Comparison of ENCODE assay signal across 9 cellular contexts in genomic region chr6:127186889-127187288, GRCh38.
DNase-seq lines count a peak whose midpoint lies in the region; ATAC-seq and TF ChIP-seq lines count a peak whose summit lies in the region.
"Had no signal": no experiment of that assay in that cellular context is flagged by ENCODE, and none has a peak within 500 bp of the region (broad histone marks: within the 10 kb centered on the region; RNA-seq: fewer than 3 reads in every experiment).

No MANE protein-coding gene starts in this region.

- H3K9me3 Mint-ChIP-seq in natural killer cell: no peaks in the 10 kb centered on the region
- no peaks in the 10 kb centered on the region for H3K9me3 Mint-ChIP-seq in natural killer cell treated with Interleukin-12 subunit alpha and Interleukin-12 subunit beta and Interleukin-15 and Interleukin-18, amount 100 ng/mL, for 72 hours
- H3K9me3 Mint-ChIP-seq: central memory CD8-positive, alpha-beta T cell had no signal

- H3K4me3 ChIP-seq in Karpas-422 (ENCODE audit: low read length) (no peak overlapping the region), dorsolateral prefrontal cortex (no peak overlapping the region), neutrophil (ENCODE audit: low read depth in 1 of 2, low read length in 1 of 2) (no peak overlapping the region)

- ATAC-seq in natural killer cell (no peak), GM21723 (IDR thresholded peaks at IDR 0.05; ENCODE audit: unreplicated experiment) (no peak), HG02763 (IDR thresholded peaks at IDR 0.05; ENCODE audit: unreplicated experiment) (no peak)
- ATAC-seq in natural killer cell treated with Interleukin-12 subunit alpha and Interleukin-12 subunit beta and Interleukin-15 and Interleukin-18, amount 100 ng/mL, for 72 hours: no peak

- no peak overlapping the region for H3K27ac ChIP-seq in Karpas-422 (ENCODE audit: low read length)
- no peak overlapping the region for H3K27ac ChIP-seq in dorsolateral prefrontal cortex
- no peak overlapping the region for H3K27ac ChIP-seq in neutrophil

- no peak overlapping the region for H3K4me2 ChIP-seq in Karpas-422 (ENCODE audit: low read depth, low read length, poor library complexity, severe bottlenecking)

- intact Hi-C loops in natural killer cell (cut with micrococcal nuclease): no loop called here
- intact Hi-C loops in dorsolateral prefrontal cortex (cut with DNase I): no loop called here

- H3K9me2 ChIP-seq in Karpas-422 (replicated peaks; ENCODE audit: insufficient read depth, low read length): no peaks in the 10 kb centered on the region

- no peaks in the 10 kb centered on the region for H3K36me3 Mint-ChIP-seq in natural killer cell
- H3K36me3 Mint-ChIP-seq in natural killer cell treated with Interleukin-12 subunit alpha and Interleukin-12 subunit beta and Interleukin-15 and Interleukin-18, amount 100 ng/mL, for 72 hours: no peaks in the 10 kb centered on the region

- H3K36me3 ChIP-seq in Karpas-422 (ENCODE audit: insufficient read depth, low read length) (no peaks in the 10 kb centered on the region), neutrophil (no peaks in the 10 kb centered on the region)

- H3K27me3 ChIP-seq in Karpas-422 (ENCODE audit: low read length): peaks cover 4% of the 10 kb centered on the region; the same call in 1 of the 2 replicates
- no peaks in the 10 kb centered on the region for H3K27me3 ChIP-seq in dorsolateral prefrontal cortex
- no peaks in the 10 kb centered on the region for H3K27me3 ChIP-seq in neutrophil

- no peaks in the 10 kb centered on the region for H3K4me1 Mint-ChIP-seq in natural killer cell
- no peaks in the 10 kb centered on the region for H3K4me1 Mint-ChIP-seq in natural killer cell treated with Interleukin-12 subunit alpha and Interleukin-12 subunit beta and Interleukin-15 and Interleukin-18, amount 100 ng/mL, for 72 hours (ENCODE audit: low read depth in 2 of 2)
- H3K4me1 Mint-ChIP-seq: central memory CD8-positive, alpha-beta T cell had no signal

- H3K4me1 ChIP-seq in Karpas-422 (ENCODE audit: low read length): no peaks in the 10 kb centered on the region
- H3K4me1 ChIP-seq in neutrophil (ENCODE audit: control insufficient read depth in 1 of 2, insufficient read depth in 1 of 2, low read depth in 1 of 2, low read length in 1 of 2): peaks cover 5 to 11% of the 10 kb centered on the region in 2 experiments

- peaks cover 0 to 3% of the 10 kb centered on the region in 2 donors for H3K27me3 Mint-ChIP-seq in natural killer cell (ENCODE audit: low read depth in 2 of 2)
- peaks cover 7 to 8% of the 10 kb centered on the region in 2 donors for H3K27me3 Mint-ChIP-seq in natural killer cell treated with Interleukin-12 subunit alpha and Interleukin-12 subunit beta and Interleukin-15 and Interleukin-18, amount 100 ng/mL, for 72 hours

- no peak overlapping the region for H3K9ac ChIP-seq in Karpas-422 (ENCODE audit: low read length)

- H3K9me3 ChIP-seq in Karpas-422 (ENCODE audit: low read length) (no peaks in the 10 kb centered on the region), neutrophil (no peaks in the 10 kb centered on the region)

- peak; percentile 21 for TF ChIP-seq CTCF in natural killer cell (IDR thresholded peaks at IDR 0.05)
- TF ChIP-seq CTCF in dorsolateral prefrontal cortex (IDR thresholded peaks at IDR 0.05 in 54 of 56, conservative IDR thresholded peaks at IDR 0.05 in 2 of 56; ENCODE audit: low read depth in 1 of 56, partially characterized antibody in 56 of 56): peak in 45 of 56 donors; percentile 8 to 58 (median 41)
- peak; percentile 68 for TF ChIP-seq CTCF in neutrophil (IDR thresholded peaks at IDR 0.05)

- no peaks in the 10 kb centered on the region for H3K79me2 ChIP-seq in Karpas-422 (ENCODE audit: low read length)

- DNase-seq in natural killer cell: peak; percentile 16
- no peak for DNase-seq in natural killer cell treated with Interleukin-12 subunit alpha and Interleukin-12 subunit beta and Interleukin-15 and Interleukin-18, amount 100 ng/mL, for 72 hours (ENCODE audit: low spot score)
- peak; percentile 87 for DNase-seq in Karpas-422
- peak; percentile 2 for DNase-seq in activated CD4-positive, CD25-positive, alpha-beta regulatory T cell treated with anti-CD3 and anti-CD28 coated beads, Interleukin-2, amount 50 U/mL, for 16 hours (ENCODE audit: low read depth, low spot score)
- DNase-seq in dorsolateral prefrontal cortex: peak in 6 of 10 donors; percentile 12 to 45 (median 38)

- H2AFZ ChIP-seq in Karpas-422 (ENCODE audit: low read length): no peak overlapping the region

- no peak overlapping the region for H3K27ac Mint-ChIP-seq in natural killer cell
- H3K27ac Mint-ChIP-seq in natural killer cell treated with Interleukin-12 subunit alpha and Interleukin-12 subunit beta and Interleukin-15 and Interleukin-18, amount 100 ng/mL, for 72 hours: no peak overlapping the region

- H3K4me3 Mint-ChIP-seq in natural killer cell: no peak overlapping the region
- H3K4me3 Mint-ChIP-seq in natural killer cell treated with Interleukin-12 subunit alpha and Interleukin-12 subunit beta and Interleukin-15 and Interleukin-18, amount 100 ng/mL, for 72 hours: no peak overlapping the region
- H3K4me3 Mint-ChIP-seq: central memory CD8-positive, alpha-beta T cell had no signal

- H4K20me1 ChIP-seq in Karpas-422 (ENCODE audit: insufficient read depth, low read depth, low read length): no peaks in the 10 kb centered on the region
